ENCODE assay signal across 12 cellular contexts in the genomic region with DNA sequence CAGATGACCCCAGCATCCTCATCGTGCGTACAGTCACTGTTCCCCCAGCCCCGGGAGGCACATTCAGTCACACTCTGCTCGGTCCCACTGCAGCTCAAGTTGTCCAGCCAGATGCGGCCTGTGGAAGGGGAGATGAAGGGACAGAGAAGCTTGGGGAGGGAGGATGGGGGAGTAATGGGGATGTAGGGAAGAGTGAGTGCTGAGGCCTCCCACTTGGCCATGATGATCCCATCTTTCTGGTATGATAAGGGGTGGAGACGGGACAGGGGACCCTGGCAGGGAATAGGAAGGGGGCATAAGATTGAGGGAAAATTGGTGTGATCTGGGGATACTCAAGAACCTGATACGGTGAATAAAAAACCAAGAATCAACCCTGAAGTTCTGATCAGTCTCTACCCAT. TPM values are rescaled to one million over a fixed set of nuclear protein-coding genes. Genes with fewer than 3 reads are reported as not detected.
DNase-seq lines count a peak whose midpoint lies in the region; ATAC-seq and TF ChIP-seq lines count a peak whose summit lies in the region.
"Had no signal": no experiment of that assay in that cellular context is flagged by ENCODE, and none has a peak within 500 bp of the region (broad histone marks: within the 10 kb centered on the region; RNA-seq: fewer than 3 reads in every experiment).

No MANE protein-coding gene starts in this region.

- peak overlapping the region; percentile 5 for H3K4me3 Mint-ChIP-seq in activated CD8-positive, alpha-beta T cell treated with anti-CD3 and anti-CD28 coated beads, Interleukin-2, amount 10 ng/mL, durations not matched to agents 7 days and 5 days
- no peak overlapping the region for H3K4me3 Mint-ChIP-seq in activated CD8-positive, alpha-beta T cell treated with anti-CD3 and anti-CD28 coated beads for 36 hours
- peak overlapping the region; percentile 23 for H3K4me3 Mint-ChIP-seq in activated naive CD8-positive, alpha-beta T cell treated with anti-CD3 and anti-CD28 coated beads, Interleukin-2, amount 10 ng/mL, durations not matched to agents 7 days and 5 days
- H3K4me3 Mint-ChIP-seq in neural crest cell (peak overlapping the region; percentile 85), T-cell (peak overlapping the region in 1 of 3 donors; percentile 65)

- CTCF ChIA-PET in activated CD8-positive, alpha-beta T cell treated with anti-CD3 and anti-CD28 coated beads, Interleukin-2, amount 10 ng/mL, durations not matched to agents 7 days and 5 days (lab: Charles Lee): interaction anchor here (0.7 to 2.1 kb wide), 9 partner anchors 18 to 69 kb away, joined by 3 to 7 read pairs (median 3); a partner anchor contains a TSS
- CTCF ChIA-PET in activated CD8-positive, alpha-beta T cell treated with anti-CD3 and anti-CD28 coated beads for 36 hours (lab: Charles Lee): interaction anchor here (1.1 to 1.7 kb wide), 4 partner anchors 11 to 301 kb away, joined by 3 to 5 read pairs (median 4); no protein-coding TSS in a partner anchor
- CTCF ChIA-PET in T-cell (lab: Charles Lee): no interaction called here

- peaks cover 47% of the 10 kb centered on the region for H3K27me3 Mint-ChIP-seq in activated CD8-positive, alpha-beta T cell treated with anti-CD3 and anti-CD28 coated beads, Interleukin-2, amount 10 ng/mL, durations not matched to agents 7 days and 5 days (ENCODE audit: low read depth)
- peaks cover 48% of the 10 kb centered on the region for H3K27me3 Mint-ChIP-seq in activated CD8-positive, alpha-beta T cell treated with anti-CD3 and anti-CD28 coated beads for 36 hours
- peaks cover 48% of the 10 kb centered on the region for H3K27me3 Mint-ChIP-seq in activated naive CD8-positive, alpha-beta T cell treated with anti-CD3 and anti-CD28 coated beads, Interleukin-2, amount 10 ng/mL, durations not matched to agents 7 days and 5 days
- H3K27me3 Mint-ChIP-seq in neural crest cell (ENCODE audit: low read depth) (peaks cover 12% of the 10 kb centered on the region), T-cell (peaks cover 42 to 50% of the 10 kb centered on the region in 2 donors)

- no peaks in the 10 kb centered on the region for H3K36me3 Mint-ChIP-seq in activated CD8-positive, alpha-beta T cell treated with anti-CD3 and anti-CD28 coated beads, Interleukin-2, amount 10 ng/mL, durations not matched to agents 7 days and 5 days (ENCODE audit: low read depth)
- H3K36me3 Mint-ChIP-seq in activated CD8-positive, alpha-beta T cell treated with anti-CD3 and anti-CD28 coated beads for 36 hours (ENCODE audit: low read depth): no peaks in the 10 kb centered on the region
- no peaks in the 10 kb centered on the region for H3K36me3 Mint-ChIP-seq in activated naive CD8-positive, alpha-beta T cell treated with anti-CD3 and anti-CD28 coated beads, Interleukin-2, amount 10 ng/mL, durations not matched to agents 7 days and 5 days
- H3K36me3 Mint-ChIP-seq in neural crest cell (ENCODE audit: low read depth) (peaks cover 9% of the 10 kb centered on the region), T-cell (no peaks in the 10 kb centered on the region)

- intact Hi-C loops in activated CD8-positive, alpha-beta T cell treated with anti-CD3 and anti-CD28 coated beads for 36 hours (cut with micrococcal nuclease): no loop called here

- TF ChIP-seq CTCF in activated CD8-positive, alpha-beta T cell treated with anti-CD3 and anti-CD28 coated beads for 36 hours (IDR thresholded peaks at IDR 0.05): no peak
- no peak for TF ChIP-seq CTCF in GM12875 (IDR thresholded peaks at IDR 0.05; ENCODE audit: borderline replicate concordance, insufficient read depth, low read depth, low read length)
- TF ChIP-seq CTCF in neural crest cell (conservative IDR thresholded peaks at IDR 0.05): no peak

- POLR2A ChIA-PET in activated CD8-positive, alpha-beta T cell treated with anti-CD3 and anti-CD28 coated beads, Interleukin-2, amount 10 ng/mL, durations not matched to agents 7 days and 5 days (lab: Charles Lee): interaction anchor here (1.0 to 1.8 kb wide), 3 partner anchors 11 to 26 kb away, joined by 3 to 5 read pairs (median 4); a partner anchor contains a TSS
- POLR2A ChIA-PET in activated CD8-positive, alpha-beta T cell treated with anti-CD3 and anti-CD28 coated beads for 36 hours (lab: Charles Lee): interaction anchor here (0.7 to 1.2 kb wide), 3 partner anchors 17 to 68 kb away, joined by 3 to 5 read pairs (median 3); a partner anchor contains a TSS
- POLR2A ChIA-PET in activated naive CD8-positive, alpha-beta T cell treated with anti-CD3 and anti-CD28 coated beads, Interleukin-2, amount 10 ng/mL, durations not matched to agents 7 days and 5 days (lab: Charles Lee): interaction anchor here (0.7 kb wide), 2 partner anchors 19 to 37 kb away, joined by 3 read pairs; no protein-coding TSS in a partner anchor
- POLR2A ChIA-PET in T-cell (lab: Charles Lee): interaction anchor here in 1 of 2 donors (0.6 kb wide), 1 partner anchor 48 kb away, joined by 3 read pairs; no protein-coding TSS in a partner anchor

- H3K4me3 ChIP-seq in GM12875 (ENCODE audit: low read depth, low read length): peak overlapping the region; percentile 78

- no peak overlapping the region for H3K27ac Mint-ChIP-seq in activated CD8-positive, alpha-beta T cell treated with anti-CD3 and anti-CD28 coated beads, Interleukin-2, amount 10 ng/mL, durations not matched to agents 7 days and 5 days
- H3K27ac Mint-ChIP-seq in activated CD8-positive, alpha-beta T cell treated with anti-CD3 and anti-CD28 coated beads for 36 hours: no peak overlapping the region
- no peak overlapping the region for H3K27ac Mint-ChIP-seq in activated naive CD8-positive, alpha-beta T cell treated with anti-CD3 and anti-CD28 coated beads, Interleukin-2, amount 10 ng/mL, durations not matched to agents 7 days and 5 days
- H3K27ac Mint-ChIP-seq in neural crest cell (ENCODE audit: unreplicated experiment) (no peak overlapping the region), T-cell (no peak overlapping the region)

- ATAC-seq in activated CD8-positive, alpha-beta T cell treated with anti-CD3 and anti-CD28 coated beads, Interleukin-2, amount 10 ng/mL, durations not matched to agents 7 days and 5 days: no peak
- no peak for ATAC-seq in activated CD8-positive, alpha-beta T cell treated with anti-CD3 and anti-CD28 coated beads for 36 hours
- no peak for ATAC-seq in activated naive CD8-positive, alpha-beta T cell treated with anti-CD3 and anti-CD28 coated beads, Interleukin-2, amount 10 ng/mL, durations not matched to agents 7 days and 5 days (ENCODE audit: low read depth)
- ATAC-seq in HG03280 (IDR thresholded peaks at IDR 0.05; ENCODE audit: unreplicated experiment) (no peak), T-cell (replicated peaks in 1 of 4) (no peak)

- DNase-seq in activated CD8-positive, alpha-beta T cell treated with anti-CD3 and anti-CD28 coated beads, Interleukin-2, amount 10 ng/mL, durations not matched to agents 7 days and 5 days: no peak
- DNase-seq in activated CD8-positive, alpha-beta T cell treated with anti-CD3 and anti-CD28 coated beads for 36 hours: no peak
- no peak for DNase-seq in activated naive CD8-positive, alpha-beta T cell treated with anti-CD3 and anti-CD28 coated beads, Interleukin-2, amount 10 ng/mL, durations not matched to agents 7 days and 5 days
- DNase-seq in neural crest cell (ENCODE audit: low read depth, low spot score): no peak
- DNase-seq in GM19240 (ENCODE audit: insufficient read length, low spot score): no peak
- no peak for DNase-seq in T-cell
- DNase-seq: activated CD4-positive, alpha-beta T cell treated with anti-CD3 and anti-CD28 coated beads for 4 hours; DND-41; stimulated activated CD8-positive, alpha-beta memory T cell treated with anti-CD3 and anti-CD28 coated beads, Interleukin-4, amount 100 ng/mL, for 48 hours had no signal

- no peaks in the 10 kb centered on the region for H3K9me3 Mint-ChIP-seq in activated CD8-positive, alpha-beta T cell treated with anti-CD3 and anti-CD28 coated beads, Interleukin-2, amount 10 ng/mL, durations not matched to agents 7 days and 5 days (ENCODE audit: insufficient read depth)
- H3K9me3 Mint-ChIP-seq in activated CD8-positive, alpha-beta T cell treated with anti-CD3 and anti-CD28 coated beads for 36 hours: no peaks in the 10 kb centered on the region
- no peaks in the 10 kb centered on the region for H3K9me3 Mint-ChIP-seq in activated naive CD8-positive, alpha-beta T cell treated with anti-CD3 and anti-CD28 coated beads, Interleukin-2, amount 10 ng/mL, durations not matched to agents 7 days and 5 days
- H3K9me3 Mint-ChIP-seq in neural crest cell (no peaks in the 10 kb centered on the region), T-cell (no peaks in the 10 kb centered on the region)

- H3K4me1 Mint-ChIP-seq in activated CD8-positive, alpha-beta T cell treated with anti-CD3 and anti-CD28 coated beads, Interleukin-2, amount 10 ng/mL, durations not matched to agents 7 days and 5 days (ENCODE audit: low read depth): peaks cover 29% of the 10 kb centered on the region
- H3K4me1 Mint-ChIP-seq in activated CD8-positive, alpha-beta T cell treated with anti-CD3 and anti-CD28 coated beads for 36 hours (ENCODE audit: low read depth): peaks cover 7% of the 10 kb centered on the region
- peaks cover 23% of the 10 kb centered on the region for H3K4me1 Mint-ChIP-seq in activated naive CD8-positive, alpha-beta T cell treated with anti-CD3 and anti-CD28 coated beads, Interleukin-2, amount 10 ng/mL, durations not matched to agents 7 days and 5 days
- peaks cover 47% of the 10 kb centered on the region for H3K4me1 Mint-ChIP-seq in neural crest cell
- peaks cover 11 to 16% (median 15%) of the 10 kb centered on the region in 3 donors for H3K4me1 Mint-ChIP-seq in T-cell

RNA-seq across cellular contexts. Expression of a gene that starts 3.5 kb away (rescaled TPM):
- under 1 TPM; 0.21 to 0.23 TPM for total RNA-seq in activated CD8-positive, alpha-beta T cell treated with anti-CD3 and anti-CD28 coated beads, Interleukin-2, amount 10 ng/mL, durations not matched to agents 7 days and 5 days
- total RNA-seq in activated CD8-positive, alpha-beta T cell treated with anti-CD3 and anti-CD28 coated beads for 36 hours: under 1 TPM; 0.38 to 0.60 TPM
- total RNA-seq in activated naive CD8-positive, alpha-beta T cell treated with anti-CD3 and anti-CD28 coated beads, Interleukin-2, amount 10 ng/mL, durations not matched to agents 7 days and 5 days: under 1 TPM; 0.42 to 0.62 TPM
- total RNA-seq in neural crest cell (28.3 and 30.2 TPM in 2 replicates), T-cell (under 1 TPM in 4 of 5 donors, not detected in 1; 0.10 to 0.47 (median 0.38) TPM)

RNA-seq across cellular contexts. Expression of a gene that starts 4.3 kb away (rescaled TPM):
- 10 to 100 TPM; 32.4 to 35.9 TPM for total RNA-seq in activated CD8-positive, alpha-beta T cell treated with anti-CD3 and anti-CD28 coated beads, Interleukin-2, amount 10 ng/mL, durations not matched to agents 7 days and 5 days
- 10 to 100 TPM; 15.0 to 16.6 TPM for total RNA-seq in activated CD8-positive, alpha-beta T cell treated with anti-CD3 and anti-CD28 coated beads for 36 hours
- 10 to 100 TPM; 37.7 to 38.3 TPM for total RNA-seq in activated naive CD8-positive, alpha-beta T cell treated with anti-CD3 and anti-CD28 coated beads, Interleukin-2, amount 10 ng/mL, durations not matched to agents 7 days and 5 days
- total RNA-seq in neural crest cell: 22.4 TPM in 2 replicates
- 10 to 100 TPM in 3 of 5 donors, 1 to 10 TPM in 2; 9.6 to 36.5 (median 33.0) TPM for total RNA-seq in T-cell

RNA-seq across cellular contexts. Expression of a gene that starts 20.5 kb away (rescaled TPM):
- total RNA-seq in activated CD8-positive, alpha-beta T cell treated with anti-CD3 and anti-CD28 coated beads, Interleukin-2, amount 10 ng/mL, durations not matched to agents 7 days and 5 days: 10 to 100 TPM; 48.0 to 49.4 TPM
- 10 to 100 TPM; 42.0 to 45.0 TPM for total RNA-seq in activated CD8-positive, alpha-beta T cell treated with anti-CD3 and anti-CD28 coated beads for 36 hours
- 10 to 100 TPM; 46.6 to 47.4 TPM for total RNA-seq in activated naive CD8-positive, alpha-beta T cell treated with anti-CD3 and anti-CD28 coated beads, Interleukin-2, amount 10 ng/mL, durations not matched to agents 7 days and 5 days
- total RNA-seq in neural crest cell (44.7 and 45.4 TPM in 2 replicates), T-cell (10 to 100 TPM; 25.1 to 45.2 (median 38.3) TPM)

RNA-seq across cellular contexts. Expression of a gene that starts 20.7 kb away (rescaled TPM):
- 100 to 1,000 TPM; 119 to 123 TPM for total RNA-seq in activated CD8-positive, alpha-beta T cell treated with anti-CD3 and anti-CD28 coated beads, Interleukin-2, amount 10 ng/mL, durations not matched to agents 7 days and 5 days
- total RNA-seq in activated CD8-positive, alpha-beta T cell treated with anti-CD3 and anti-CD28 coated beads for 36 hours: 10 to 100 TPM; 90.8 to 92.7 TPM
- 100 to 1,000 TPM; 126 to 127 TPM for total RNA-seq in activated naive CD8-positive, alpha-beta T cell treated with anti-CD3 and anti-CD28 coated beads, Interleukin-2, amount 10 ng/mL, durations not matched to agents 7 days and 5 days
- 110 and 113 TPM in 2 replicates for total RNA-seq in neural crest cell
- total RNA-seq in T-cell: 100 to 1,000 TPM; 144 to 167 (median 149) TPM

RNA-seq across cellular contexts. Expression of a gene that starts 24.2 kb away (rescaled TPM):
- total RNA-seq in activated CD8-positive, alpha-beta T cell treated with anti-CD3 and anti-CD28 coated beads, Interleukin-2, amount 10 ng/mL, durations not matched to agents 7 days and 5 days: under 1 TPM; 0.18 TPM
- total RNA-seq in activated CD8-positive, alpha-beta T cell treated with anti-CD3 and anti-CD28 coated beads for 36 hours: under 1 TPM; 0.50 to 0.96 TPM
- under 1 TPM; 0.20 to 0.39 TPM for total RNA-seq in activated naive CD8-positive, alpha-beta T cell treated with anti-CD3 and anti-CD28 coated beads, Interleukin-2, amount 10 ng/mL, durations not matched to agents 7 days and 5 days
- 0.49 and 0.77 TPM in 2 replicates for total RNA-seq in neural crest cell
- total RNA-seq in T-cell: under 1 TPM in 3 of 5 donors, not detected in 2; 0.33 to 0.76 (median 0.47) TPM
- total RNA-seq: fibroblast of lung had no signal

Comparison
In these comparisons a context has a peak if more than half of its experiments do, and no peak if none do; other contexts are left out.
1. RNA of a gene that starts 3.5 kb away (total RNA-seq): 28.3 to 30.2 TPM in neural crest cell; 0.42 to 0.62 TPM in activated naive CD8-positive, alpha-beta T cell treated with anti-CD3 and anti-CD28 coated beads, Interleukin-2, amount 10 ng/mL, durations not matched to agents 7 days and 5 days, 0.38 to 0.60 TPM in activated CD8-positive, alpha-beta T cell treated with anti-CD3 and anti-CD28 coated beads for 36 hours, 0.10 to 0.47 TPM in T-cell and 0.21 to 0.23 TPM in activated CD8-positive, alpha-beta T cell treated with anti-CD3 and anti-CD28 coated beads, Interleukin-2, amount 10 ng/mL, durations not matched to agents 7 days and 5 days; every median in the first group is over 10 times any median in the second.
2. CTCF ChIA-PET loops: an anchor here in activated CD8-positive, alpha-beta T cell treated with anti-CD3 and anti-CD28 coated beads, Interleukin-2, amount 10 ng/mL, durations not matched to agents 7 days and 5 days (0.7 to 2.1 kb wide) and activated CD8-positive, alpha-beta T cell treated with anti-CD3 and anti-CD28 coated beads for 36 hours (1.1 to 1.7 kb wide); none called in T-cell.